ENCODE assay signal across 11 cellular contexts in the genomic region with DNA sequence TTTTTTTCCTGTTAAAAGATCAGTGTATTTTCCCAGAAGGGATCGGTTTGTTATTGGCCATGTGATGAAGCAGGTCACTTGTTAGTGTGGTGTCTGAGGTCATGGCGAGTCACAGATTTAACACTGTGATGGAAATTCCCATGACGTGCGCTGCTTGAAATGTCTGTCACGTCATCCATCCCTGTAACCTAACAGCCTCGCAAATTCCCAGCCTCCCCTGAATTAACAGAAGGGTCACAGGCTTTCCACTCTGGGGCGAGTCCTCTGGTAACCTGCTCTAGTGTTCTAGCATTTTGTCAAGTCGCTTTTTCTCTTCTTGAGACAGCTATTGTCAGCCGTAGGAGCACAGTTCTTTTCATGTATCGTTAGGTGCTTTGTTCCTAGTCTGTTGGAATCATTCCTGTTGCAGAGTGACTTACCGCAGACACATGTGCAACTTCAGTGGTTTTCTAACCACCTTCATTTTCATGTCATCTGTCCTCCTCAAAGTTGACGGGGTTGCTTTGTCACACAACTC.
A peak's percentile ranks its signal among the peaks of the same experiment; 100 is the strongest.
DNase-seq lines count a peak whose midpoint lies in the region; ATAC-seq, FAIRE-seq and TF ChIP-seq lines count a peak whose summit lies in the region.
"Had no signal": no experiment of that assay in that cellular context is flagged by ENCODE, and none has a peak within 500 bp of the region (broad histone marks: within the 10 kb centered on the region; RNA-seq: fewer than 3 reads in every experiment).

No MANE protein-coding gene starts in this region.

- no peak for ATAC-seq in HG02610 (IDR thresholded peaks at IDR 0.05; ENCODE audit: unreplicated experiment)

- H3K36me3 Mint-ChIP-seq in HFFc6 (ENCODE audit: low read depth) = peaks cover 58% of the 10 kb centered on the region
- H3K36me3 Mint-ChIP-seq in activated CD4-positive, alpha-beta T cell treated with anti-CD3 and anti-CD28 coated beads, Interleukin-2, amount 10 ng/mL, durations not matched to agents 24 days and 14 days (ENCODE audit: low read depth) = peaks cover 47% of the 10 kb centered on the region

- peaks cover 12% of the 10 kb centered on the region for H3K9me3 Mint-ChIP-seq in HFFc6
- peaks cover 17% of the 10 kb centered on the region for H3K9me3 Mint-ChIP-seq in activated CD4-positive, alpha-beta T cell treated with anti-CD3 and anti-CD28 coated beads, Interleukin-2, amount 10 ng/mL, durations not matched to agents 24 days and 14 days

- TF ChIP-seq CTCF in HFFc6 (IDR thresholded peaks at IDR 0.05) (no peak), D721Med (IDR thresholded peaks at IDR 0.05; ENCODE audit: insufficient read depth, missing control alignments) (no peak)

- peak overlapping the region; percentile 77 for H3K27ac Mint-ChIP-seq in HFFc6
- H3K27ac Mint-ChIP-seq in activated CD4-positive, alpha-beta T cell treated with anti-CD3 and anti-CD28 coated beads, Interleukin-2, amount 10 ng/mL, durations not matched to agents 24 days and 14 days = peak overlapping the region; percentile 93
- H3K27ac Mint-ChIP-seq: nephron had no signal

- DNase-seq in HFFc6 = peak; percentile 39
- peak; percentile 66 for DNase-seq in activated CD4-positive, alpha-beta T cell treated with anti-CD3 and anti-CD28 coated beads, Interleukin-2, amount 10 ng/mL, durations not matched to agents 24 days and 14 days
- peak; percentile 16 for DNase-seq in dermis blood vessel endothelial cell
- DNase-seq in stimulated activated CD4-positive, alpha-beta T cell treated with anti-CD3 and anti-CD28 coated beads, Interleukin-2, amount 100 ng/mL, for 24 hours = peak; percentile 34 to 41
- DNase-seq in D721Med (ENCODE audit: insufficient read length, low spot score) = no peak
- DNase-seq in GF-D8 (lab: John Stamatoyannopoulos, UW) = no peak
- DNase-seq: Karpas-422, NCI-H510A, SK-N-SH had no signal

- FAIRE-seq in D721Med (lab: Jason Lieb, UNC) = no peak

- H3K27me3 Mint-ChIP-seq in HFFc6 (ENCODE audit: insufficient read depth) = no peaks in the 10 kb centered on the region
- H3K27me3 Mint-ChIP-seq in activated CD4-positive, alpha-beta T cell treated with anti-CD3 and anti-CD28 coated beads, Interleukin-2, amount 10 ng/mL, durations not matched to agents 24 days and 14 days = no peaks in the 10 kb centered on the region

- peaks cover 21% of the 10 kb centered on the region for H3K4me1 Mint-ChIP-seq in HFFc6 (ENCODE audit: low read depth)
- H3K4me1 Mint-ChIP-seq in activated CD4-positive, alpha-beta T cell treated with anti-CD3 and anti-CD28 coated beads, Interleukin-2, amount 10 ng/mL, durations not matched to agents 24 days and 14 days = peaks cover 13% of the 10 kb centered on the region

- H3K4me3 Mint-ChIP-seq in HFFc6 = no peak overlapping the region
- H3K4me3 Mint-ChIP-seq in activated CD4-positive, alpha-beta T cell treated with anti-CD3 and anti-CD28 coated beads, Interleukin-2, amount 10 ng/mL, durations not matched to agents 24 days and 14 days = peak overlapping the region; percentile 32
- H3K4me3 Mint-ChIP-seq: nephron had no signal

- intact Hi-C loops in activated CD4-positive, alpha-beta T cell treated with anti-CD3 and anti-CD28 coated beads, Interleukin-2, amount 10 ng/mL, durations not matched to agents 24 days and 14 days (cut with micrococcal nuclease) = no loop called here

Comparison
In these comparisons a context has a peak if more than half of its experiments do, and no peak if none do; other contexts are left out.
1. DNase-seq: peak in HFFc6 (single experiment), activated CD4-positive, alpha-beta T cell treated with anti-CD3 and anti-CD28 coated beads, Interleukin-2, amount 10 ng/mL, durations not matched to agents 24 days and 14 days (single experiment), dermis blood vessel endothelial cell (single experiment) and stimulated activated CD4-positive, alpha-beta T cell treated with anti-CD3 and anti-CD28 coated beads, Interleukin-2, amount 100 ng/mL, for 24 hours (2 of 2); none in D721Med (single experiment) and GF-D8 (single experiment).